ENCODE assay signal across 1 cellular context in the genomic region with DNA sequence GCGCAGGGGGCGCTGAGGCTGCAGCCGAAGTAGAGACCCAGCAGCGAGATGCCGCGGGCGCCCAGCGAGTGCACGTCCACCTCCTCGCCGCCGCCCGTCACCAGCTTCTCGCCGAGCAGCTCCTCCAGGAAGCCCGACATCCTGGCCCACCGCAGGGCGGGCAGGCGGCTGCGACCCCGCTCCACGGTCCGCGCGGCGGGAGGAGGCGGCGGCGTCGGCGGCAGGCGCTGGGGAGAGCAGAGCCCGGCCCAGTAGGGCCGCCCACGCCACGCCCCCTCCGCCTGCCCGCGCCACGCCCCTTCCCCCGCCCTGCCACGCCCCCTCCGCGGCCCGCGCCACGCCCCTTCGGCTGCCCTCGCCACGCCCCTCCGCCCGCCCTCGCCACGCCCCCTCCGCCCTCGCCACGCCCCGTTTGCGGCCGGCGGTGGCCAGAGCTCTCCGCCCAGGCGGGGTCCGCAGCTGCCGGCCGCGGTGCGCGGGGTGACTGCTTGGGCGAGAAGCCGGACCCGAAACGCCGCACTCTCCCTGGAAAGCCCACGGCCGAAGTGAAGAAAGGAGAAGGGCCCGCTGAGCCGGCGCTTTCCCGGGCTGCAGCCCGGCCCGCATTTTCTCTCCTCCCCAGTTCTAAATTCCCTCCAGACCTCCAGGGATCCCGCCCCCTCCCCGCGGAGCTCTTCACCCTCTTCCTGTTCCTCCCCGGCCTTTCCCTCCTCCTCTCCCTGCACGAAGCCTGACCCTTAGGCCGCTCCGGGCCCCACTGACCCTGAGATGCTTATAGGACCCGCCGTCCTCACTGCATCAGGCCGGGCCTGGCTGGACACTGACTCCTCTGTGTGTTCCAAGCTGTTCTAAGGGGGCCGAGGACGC.
TF ChIP-seq lines count a peak whose summit lies in the region.

Gene NXN (minus strand): TSS at position 238 of the 867 bp plus-strand sequence.

TF ChIP-seq in HepG2, 621 proteins besides CTCF, POLR2A, EP300 and RAD21 (continued from another document and continues in another):
- TF ChIP-seq, protein P1, sequence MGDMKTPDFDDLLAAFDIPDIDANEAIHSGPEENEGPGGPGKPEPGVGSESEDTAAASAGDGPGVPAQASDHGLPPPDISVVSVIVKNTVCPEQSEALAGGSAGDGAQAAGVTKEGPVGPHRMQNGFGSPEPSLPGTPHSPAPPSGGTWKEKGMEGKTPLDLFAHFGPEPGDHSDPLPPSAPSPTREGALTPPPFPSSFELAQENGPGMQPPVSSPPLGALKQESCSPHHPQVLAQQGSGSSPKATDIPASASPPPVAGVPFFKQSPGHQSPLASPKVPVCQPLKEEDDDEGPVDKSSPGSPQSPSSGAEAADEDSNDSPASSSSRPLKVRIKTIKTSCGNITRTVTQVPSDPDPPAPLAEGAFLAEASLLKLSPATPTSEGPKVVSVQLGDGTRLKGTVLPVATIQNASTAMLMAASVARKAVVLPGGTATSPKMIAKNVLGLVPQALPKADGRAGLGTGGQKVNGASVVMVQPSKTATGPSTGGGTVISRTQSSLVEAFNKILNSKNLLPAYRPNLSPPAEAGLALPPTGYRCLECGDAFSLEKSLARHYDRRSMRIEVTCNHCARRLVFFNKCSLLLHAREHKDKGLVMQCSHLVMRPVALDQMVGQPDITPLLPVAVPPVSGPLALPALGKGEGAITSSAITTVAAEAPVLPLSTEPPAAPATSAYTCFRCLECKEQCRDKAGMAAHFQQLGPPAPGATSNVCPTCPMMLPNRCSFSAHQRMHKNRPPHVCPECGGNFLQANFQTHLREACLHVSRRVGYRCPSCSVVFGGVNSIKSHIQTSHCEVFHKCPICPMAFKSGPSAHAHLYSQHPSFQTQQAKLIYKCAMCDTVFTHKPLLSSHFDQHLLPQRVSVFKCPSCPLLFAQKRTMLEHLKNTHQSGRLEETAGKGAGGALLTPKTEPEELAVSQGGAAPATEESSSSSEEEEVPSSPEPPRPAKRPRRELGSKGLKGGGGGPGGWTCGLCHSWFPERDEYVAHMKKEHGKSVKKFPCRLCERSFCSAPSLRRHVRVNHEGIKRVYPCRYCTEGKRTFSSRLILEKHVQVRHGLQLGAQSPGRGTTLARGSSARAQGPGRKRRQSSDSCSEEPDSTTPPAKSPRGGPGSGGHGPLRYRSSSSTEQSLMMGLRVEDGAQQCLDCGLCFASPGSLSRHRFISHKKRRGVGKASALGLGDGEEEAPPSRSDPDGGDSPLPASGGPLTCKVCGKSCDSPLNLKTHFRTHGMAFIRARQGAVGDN (CRISPR knock-in tag; IDR thresholded peaks at IDR 0.05): peak; percentile 58
- TF ChIP-seq ZNF292 (CRISPR knock-in tag; IDR thresholded peaks at IDR 0.05; ENCODE audit: borderline replicate concordance, low read depth) (no peak), ZNF326 (CRISPR knock-in tag; IDR thresholded peaks at IDR 0.05; ENCODE audit: borderline replicate concordance) (no peak), ESRRA (CRISPR knock-in tag; IDR thresholded peaks at IDR 0.05; ENCODE audit: low read depth) (no peak), YY1 (IDR thresholded peaks at IDR 0.05; ENCODE audit: insufficient read depth, insufficient replicate concordance, low read depth, low read length) (peak; percentile 34), JUND (CRISPR knock-in tag; IDR thresholded peaks at IDR 0.05) (no peak), PRMT3 (CRISPR knock-in tag; IDR thresholded peaks at IDR 0.05; ENCODE audit: borderline replicate concordance, low read depth) (no peak), SMAD3 (CRISPR knock-in tag; IDR thresholded peaks at IDR 0.05) (no peak), ZSCAN9 (CRISPR knock-in tag; IDR thresholded peaks at IDR 0.05; ENCODE audit: borderline replicate concordance) (no peak), TERF1 (CRISPR knock-in tag; IDR thresholded peaks at IDR 0.05) (no peak), DPF2 (CRISPR knock-in tag; IDR thresholded peaks at IDR 0.05; ENCODE audit: borderline replicate concordance, low read depth) (no peak), ZNF510 (CRISPR knock-in tag; IDR thresholded peaks at IDR 0.05; ENCODE audit: low read depth) (no peak), PAF1 (CRISPR knock-in tag; IDR thresholded peaks at IDR 0.05) (no peak), ZMYM4 (CRISPR knock-in tag; IDR thresholded peaks at IDR 0.05) (no peak), PAWR (CRISPR knock-in tag; IDR thresholded peaks at IDR 0.05; ENCODE audit: borderline replicate concordance) (no peak), PHF5A (CRISPR knock-in tag; IDR thresholded peaks at IDR 0.05; ENCODE audit: low read depth, unreplicated experiment) (peak; percentile 13), KDM5B (CRISPR knock-in tag; IDR thresholded peaks at IDR 0.05; ENCODE audit: borderline replicate concordance) (peak; percentile 14; the same call in 1 of the 2 replicates), FOXP4 (CRISPR knock-in tag; IDR thresholded peaks at IDR 0.05) (no peak), ZNF615 (CRISPR knock-in tag; IDR thresholded peaks at IDR 0.05; ENCODE audit: borderline replicate concordance) (no peak), ZNF713 (CRISPR knock-in tag; IDR thresholded peaks at IDR 0.05) (no peak), IKZF5 (CRISPR knock-in tag; IDR thresholded peaks at IDR 0.05) (no peak), ZFY (CRISPR knock-in tag; IDR thresholded peaks at IDR 0.05) (peak; percentile 62), ZNF724P (CRISPR knock-in tag; IDR thresholded peaks at IDR 0.05; ENCODE audit: borderline replicate concordance) (peak; percentile 33; the same call in 1 of the 2 replicates), RFX3 (CRISPR knock-in tag; IDR thresholded peaks at IDR 0.05) (no peak), SIN3A (IDR thresholded peaks at IDR 0.05; ENCODE audit: borderline replicate concordance, low read depth, low read length) (peak; percentile 77; the same call in 1 of the 2 replicates), KDM6A (CRISPR knock-in tag; IDR thresholded peaks at IDR 0.05; ENCODE audit: low read depth) (no peak), DNMT1 (CRISPR knock-in tag; IDR thresholded peaks at IDR 0.05) (0 out of 2 replicates have a peak, but pooled peaks have one; percentile 36), ZBTB37 (CRISPR knock-in tag; IDR thresholded peaks at IDR 0.05) (no peak), BRD4 (CRISPR knock-in tag; IDR thresholded peaks at IDR 0.05) (no peak), ZNF274 (CRISPR knock-in tag; IDR thresholded peaks at IDR 0.05) (no peak), TAF15 (IDR thresholded peaks at IDR 0.05; ENCODE audit: low read depth, low read length, poor library complexity, severe bottlenecking) (peak; percentile 47), RFXANK (CRISPR knock-in tag; IDR thresholded peaks at IDR 0.05) (no peak), PCBP2 (optimal IDR thresholded peaks at IDR 0.05; ENCODE audit: low read depth, low read length, poor library complexity, severe bottlenecking) (no peak), NFRKB (IDR thresholded peaks at IDR 0.05) (no peak), TP53 (CRISPR knock-in tag; conservative IDR thresholded peaks at IDR 0.05) (no peak)
- TF ChIP-seq, protein P2, sequence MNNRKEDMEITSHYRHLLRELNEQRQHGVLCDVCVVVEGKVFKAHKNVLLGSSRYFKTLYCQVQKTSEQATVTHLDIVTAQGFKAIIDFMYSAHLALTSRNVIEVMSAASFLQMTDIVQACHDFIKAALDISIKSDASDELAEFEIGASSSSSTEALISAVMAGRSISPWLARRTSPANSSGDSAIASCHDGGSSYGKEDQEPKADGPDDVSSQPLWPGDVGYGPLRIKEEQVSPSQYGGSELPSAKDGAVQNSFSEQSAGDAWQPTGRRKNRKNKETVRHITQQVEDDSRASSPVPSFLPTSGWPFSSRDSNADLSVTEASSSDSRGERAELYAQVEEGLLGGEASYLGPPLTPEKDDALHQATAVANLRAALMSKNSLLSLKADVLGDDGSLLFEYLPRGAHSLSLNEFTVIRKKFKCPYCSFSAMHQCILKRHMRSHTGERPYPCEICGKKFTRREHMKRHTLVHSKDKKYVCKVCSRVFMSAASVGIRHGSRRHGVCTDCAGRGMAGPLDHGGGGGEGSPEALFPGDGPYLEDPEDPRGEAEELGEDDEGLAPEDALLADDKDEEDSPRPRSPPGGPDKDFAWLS (CRISPR knock-in tag; IDR thresholded peaks at IDR 0.05; ENCODE audit: borderline replicate concordance): no peak
- TF ChIP-seq, protein P3, sequence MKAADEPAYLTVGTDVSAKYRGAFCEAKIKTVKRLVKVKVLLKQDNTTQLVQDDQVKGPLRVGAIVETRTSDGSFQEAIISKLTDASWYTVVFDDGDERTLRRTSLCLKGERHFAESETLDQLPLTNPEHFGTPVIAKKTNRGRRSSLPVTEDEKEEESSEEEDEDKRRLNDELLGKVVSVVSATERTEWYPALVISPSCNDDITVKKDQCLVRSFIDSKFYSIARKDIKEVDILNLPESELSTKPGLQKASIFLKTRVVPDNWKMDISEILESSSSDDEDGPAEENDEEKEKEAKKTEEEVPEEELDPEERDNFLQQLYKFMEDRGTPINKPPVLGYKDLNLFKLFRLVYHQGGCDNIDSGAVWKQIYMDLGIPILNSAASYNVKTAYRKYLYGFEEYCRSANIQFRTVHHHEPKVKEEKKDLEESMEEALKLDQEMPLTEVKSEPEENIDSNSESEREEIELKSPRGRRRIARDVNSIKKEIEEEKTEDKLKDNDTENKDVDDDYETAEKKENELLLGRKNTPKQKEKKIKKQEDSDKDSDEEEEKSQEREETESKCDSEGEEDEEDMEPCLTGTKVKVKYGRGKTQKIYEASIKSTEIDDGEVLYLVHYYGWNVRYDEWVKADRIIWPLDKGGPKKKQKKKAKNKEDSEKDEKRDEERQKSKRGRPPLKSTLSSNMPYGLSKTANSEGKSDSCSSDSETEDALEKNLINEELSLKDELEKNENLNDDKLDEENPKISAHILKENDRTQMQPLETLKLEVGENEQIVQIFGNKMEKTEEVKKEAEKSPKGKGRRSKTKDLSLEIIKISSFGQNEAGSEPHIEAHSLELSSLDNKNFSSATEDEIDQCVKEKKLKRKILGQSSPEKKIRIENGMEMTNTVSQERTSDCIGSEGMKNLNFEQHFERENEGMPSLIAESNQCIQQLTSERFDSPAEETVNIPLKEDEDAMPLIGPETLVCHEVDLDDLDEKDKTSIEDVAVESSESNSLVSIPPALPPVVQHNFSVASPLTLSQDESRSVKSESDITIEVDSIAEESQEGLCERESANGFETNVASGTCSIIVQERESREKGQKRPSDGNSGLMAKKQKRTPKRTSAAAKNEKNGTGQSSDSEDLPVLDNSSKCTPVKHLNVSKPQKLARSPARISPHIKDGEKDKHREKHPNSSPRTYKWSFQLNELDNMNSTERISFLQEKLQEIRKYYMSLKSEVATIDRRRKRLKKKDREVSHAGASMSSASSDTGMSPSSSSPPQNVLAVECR (CRISPR knock-in tag; IDR thresholded peaks at IDR 0.05; ENCODE audit: borderline replicate concordance): peak; percentile 50; the same call in 1 of the 2 replicates
- TF ChIP-seq, protein P4, sequence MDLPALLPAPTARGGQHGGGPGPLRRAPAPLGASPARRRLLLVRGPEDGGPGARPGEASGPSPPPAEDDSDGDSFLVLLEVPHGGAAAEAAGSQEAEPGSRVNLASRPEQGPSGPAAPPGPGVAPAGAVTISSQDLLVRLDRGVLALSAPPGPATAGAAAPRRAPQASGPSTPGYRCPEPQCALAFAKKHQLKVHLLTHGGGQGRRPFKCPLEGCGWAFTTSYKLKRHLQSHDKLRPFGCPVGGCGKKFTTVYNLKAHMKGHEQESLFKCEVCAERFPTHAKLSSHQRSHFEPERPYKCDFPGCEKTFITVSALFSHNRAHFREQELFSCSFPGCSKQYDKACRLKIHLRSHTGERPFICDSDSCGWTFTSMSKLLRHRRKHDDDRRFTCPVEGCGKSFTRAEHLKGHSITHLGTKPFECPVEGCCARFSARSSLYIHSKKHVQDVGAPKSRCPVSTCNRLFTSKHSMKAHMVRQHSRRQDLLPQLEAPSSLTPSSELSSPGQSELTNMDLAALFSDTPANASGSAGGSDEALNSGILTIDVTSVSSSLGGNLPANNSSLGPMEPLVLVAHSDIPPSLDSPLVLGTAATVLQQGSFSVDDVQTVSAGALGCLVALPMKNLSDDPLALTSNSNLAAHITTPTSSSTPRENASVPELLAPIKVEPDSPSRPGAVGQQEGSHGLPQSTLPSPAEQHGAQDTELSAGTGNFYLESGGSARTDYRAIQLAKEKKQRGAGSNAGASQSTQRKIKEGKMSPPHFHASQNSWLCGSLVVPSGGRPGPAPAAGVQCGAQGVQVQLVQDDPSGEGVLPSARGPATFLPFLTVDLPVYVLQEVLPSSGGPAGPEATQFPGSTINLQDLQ (CRISPR knock-in tag; IDR thresholded peaks at IDR 0.05): peak; percentile 44; the same call in 1 of the 2 replicates
